Comparison of ENCODE assay signal across 8 cellular contexts in the genomic region with DNA sequence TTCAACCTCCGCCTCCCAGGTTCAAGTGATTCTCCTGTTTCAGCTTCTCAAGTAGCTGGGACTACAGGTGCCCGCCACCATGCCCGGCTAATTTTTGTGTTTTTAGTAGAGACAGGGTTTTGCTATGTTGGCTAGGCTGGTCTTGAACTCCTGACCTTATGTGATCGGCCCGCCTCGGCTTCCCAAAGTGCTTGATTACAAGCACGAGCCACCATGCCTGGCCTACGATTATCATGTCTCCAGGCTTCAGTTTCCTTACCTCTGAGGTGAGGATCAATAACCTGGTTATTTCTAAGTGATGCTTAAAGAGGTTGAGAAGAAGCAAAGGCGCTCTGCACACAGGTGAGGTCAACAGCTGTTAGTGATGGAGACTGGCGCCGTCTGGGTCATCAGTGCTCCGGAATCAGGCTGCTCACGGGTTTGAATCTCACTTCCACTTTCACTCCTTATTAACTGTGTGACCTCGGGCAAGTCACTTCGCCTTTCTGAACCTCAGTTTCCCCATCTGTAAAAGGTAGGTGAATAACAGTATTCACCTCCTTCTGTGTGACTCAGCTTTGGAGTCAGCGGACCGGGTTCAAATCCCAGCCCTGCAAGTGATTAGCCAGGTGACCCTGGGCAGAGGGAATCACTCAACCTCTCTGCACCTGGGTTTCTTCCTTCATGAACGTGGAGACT. TPM values are rescaled to one million over a fixed set of nuclear protein-coding genes. Genes with fewer than 3 reads are reported as not detected.
DNase-seq lines count a peak whose midpoint lies in the region; ATAC-seq, FAIRE-seq and TF ChIP-seq lines count a peak whose summit lies in the region.

No MANE protein-coding gene starts in this region.

- peak; percentile 31 for ATAC-seq in HG03439 (IDR thresholded peaks at IDR 0.05; ENCODE audit: unreplicated experiment)
- no peak for ATAC-seq in K562
- ATAC-seq in GM21367 (IDR thresholded peaks at IDR 0.05; ENCODE audit: unreplicated experiment) = no peak
- no peak for ATAC-seq in omental fat pad (ENCODE audit: low FRiP score)

- in situ Hi-C loops in K562 (cut with MboI) = no loop called here

- H3K4me1 ChIP-seq in K562 (replicated peaks in 1 of 2; ENCODE audit: control insufficient read depth in 2 of 2, insufficient read depth in 2 of 2, low read length in 2 of 2) = peaks cover 21 to 27% of the 10 kb centered on the region in 2 experiments; a peak in 4 of 5 replicates

- H4K20me1 ChIP-seq in K562 (replicated peaks; ENCODE audit: control insufficient read depth, insufficient read depth, low read length) = peaks cover 5% of the 10 kb centered on the region; the same call in 1 of the 2 replicates

- H3K9me3 ChIP-seq in K562 (replicated peaks; ENCODE audit: control insufficient read depth, insufficient read depth, low read depth, low read length) = no peaks in the 10 kb centered on the region

- TF ChIP-seq CTCF in K562 (IDR thresholded peaks at IDR 0.05 in 2 of 3, conservative IDR thresholded peaks at IDR 0.05 in 1 of 3; ENCODE audit: insufficient read depth in 2 of 3, low read depth in 1 of 3, low read length in 3 of 3) (no peak), mesothelial cell of epicardium (IDR thresholded peaks at IDR 0.05; ENCODE audit: unreplicated experiment) (no peak), omental fat pad (IDR thresholded peaks at IDR 0.05) (no peak)

- no peak for DNase-seq in T-helper 1 cell
- DNase-seq in K562 (ENCODE audit: extremely low read depth in 1 of 4, low spot score in 3 of 4) = no peak
- no peak for DNase-seq in mesothelial cell of epicardium (ENCODE audit: low spot score in 2 of 2, unreplicated experiment in 2 of 2)
- DNase-seq in omental fat pad (ENCODE audit: low spot score) = no peak
- DNase-seq in OCI-M1 (lab: John Stamatoyannopoulos, UW) = no peak

- peaks cover 36% of the 10 kb centered on the region for H3K4me1 Mint-ChIP-seq in T-helper 1 cell treated with Interleukin-12 subunit alpha and Interleukin-12 subunit beta and Interleukin-4 antibody, amounts not matched to agents 30 μg/mL and 1 μg/mL, for 36 hours (ENCODE audit: low read depth)
- peaks cover 17% of the 10 kb centered on the region for H3K4me1 Mint-ChIP-seq in mesothelial cell of epicardium

- peak overlapping the region; percentile 77 for H3K27ac ChIP-seq in K562 (ENCODE audit: extremely low read depth, low read depth, low read length)

- intact Hi-C loops in K562 (cut with micrococcal nuclease) = loop anchor here (10.0 kb wide), 1 partner anchor 74 kb away; no protein-coding TSS in a partner anchor

- peak overlapping the region; percentile 72 to 91 for H3K9ac ChIP-seq in K562 (ENCODE audit: insufficient read depth in 1 of 2, low read depth in 2 of 2, low read length in 2 of 2)

- POLR2A ChIA-PET in K562 (lab: Yijun Ruan, JAX) = no interaction called here

- H3K27ac Mint-ChIP-seq in T-helper 1 cell treated with Interleukin-12 subunit alpha and Interleukin-12 subunit beta and Interleukin-4 antibody, amounts not matched to agents 30 μg/mL and 1 μg/mL, for 36 hours = peak overlapping the region; percentile 93
- peak overlapping the region; percentile 77 for H3K27ac Mint-ChIP-seq in mesothelial cell of epicardium

- H3K4me3 Mint-ChIP-seq in T-helper 1 cell treated with Interleukin-12 subunit alpha and Interleukin-12 subunit beta and Interleukin-4 antibody, amounts not matched to agents 30 μg/mL and 1 μg/mL, for 36 hours = peak overlapping the region; percentile 90
- peak overlapping the region; percentile 74 for H3K4me3 Mint-ChIP-seq in mesothelial cell of epicardium

- H3K79me2 ChIP-seq in K562 (ENCODE audit: control insufficient read depth, insufficient read depth, low read length) = peaks cover 41% of the 10 kb centered on the region

- WGBS in K562 (ENCODE audit: insufficient coverage, low coverage, missing lambda C conversion rate) = 68% methylated on average over 18 of the region's 18 CpGs

- TF ChIP-seq POLR2A in K562 (conservative IDR thresholded peaks at IDR 0.05) = no peak

- H3K36me3 ChIP-seq in K562 (ENCODE audit: control insufficient read depth, insufficient read depth, low read length) = 0 out of 3 replicates have a peak, but pooled peaks cover 5% of the 10 kb centered on the region

- FAIRE-seq in K562 (lab: Jason Lieb, UNC) = no peak

- no TSS peak for BruUV-seq in K562 (replicated peaks; lab: Mats Ljungman, UMichigan)

- TF ChIP-seq RAD21 in K562 (CRISPR knock-in tag; conservative IDR thresholded peaks at IDR 0.05 in 1 of 2, IDR thresholded peaks at IDR 0.05 in 1 of 2) = no peak

- CTCF ChIA-PET in K562 (lab: Yijun Ruan, JAX; ENCODE audit: low intra/inter-chr PET ratio) = no interaction called here

- H3K9me3 Mint-ChIP-seq in T-helper 1 cell treated with Interleukin-12 subunit alpha and Interleukin-12 subunit beta and Interleukin-4 antibody, amounts not matched to agents 30 μg/mL and 1 μg/mL, for 36 hours = no peaks in the 10 kb centered on the region
- no peaks in the 10 kb centered on the region for H3K9me3 Mint-ChIP-seq in mesothelial cell of epicardium

- peak overlapping the region; percentile 97 for H2AFZ ChIP-seq in K562 (ENCODE audit: low read depth, low read length)

- TF ChIP-seq EP300 in K562 (IDR thresholded peaks at IDR 0.05; ENCODE audit: low read length) = no peak

- no peaks in the 10 kb centered on the region for H3K27me3 Mint-ChIP-seq in T-helper 1 cell treated with Interleukin-12 subunit alpha and Interleukin-12 subunit beta and Interleukin-4 antibody, amounts not matched to agents 30 μg/mL and 1 μg/mL, for 36 hours (ENCODE audit: low read depth)
- peaks cover 8% of the 10 kb centered on the region for H3K27me3 Mint-ChIP-seq in mesothelial cell of epicardium (ENCODE audit: low read depth)

- H3K36me3 Mint-ChIP-seq in T-helper 1 cell treated with Interleukin-12 subunit alpha and Interleukin-12 subunit beta and Interleukin-4 antibody, amounts not matched to agents 30 μg/mL and 1 μg/mL, for 36 hours (ENCODE audit: low read depth) = peaks cover 13% of the 10 kb centered on the region
- H3K36me3 Mint-ChIP-seq in mesothelial cell of epicardium = no peaks in the 10 kb centered on the region

- peak overlapping the region; percentile 89 for H3K4me2 ChIP-seq in K562 (ENCODE audit: insufficient read depth, low read length)

- no peaks in the 10 kb centered on the region for H3K27me3 ChIP-seq in K562 (ENCODE audit: control insufficient read depth in 2 of 2, insufficient read depth in 2 of 2, low read length in 2 of 2)

- H3K9me1 ChIP-seq in K562 (ENCODE audit: control insufficient read depth, insufficient read depth, low read length) = no peaks in the 10 kb centered on the region

- H3K4me3 ChIP-seq in K562 = peak overlapping the region; percentile 90

TF ChIP-seq in K562, 482 proteins besides CTCF, POLR2A, EP300 and RAD21 (continues in another document):
- TF ChIP-seq ZNF77 (CRISPR knock-in tag; IDR thresholded peaks at IDR 0.05) (no peak), CBX1 (IDR thresholded peaks at IDR 0.05; ENCODE audit: low read depth) (no peak), CAMTA2 (CRISPR knock-in tag; conservative IDR thresholded peaks at IDR 0.05) (no peak)
- TF ChIP-seq, protein P1, sequence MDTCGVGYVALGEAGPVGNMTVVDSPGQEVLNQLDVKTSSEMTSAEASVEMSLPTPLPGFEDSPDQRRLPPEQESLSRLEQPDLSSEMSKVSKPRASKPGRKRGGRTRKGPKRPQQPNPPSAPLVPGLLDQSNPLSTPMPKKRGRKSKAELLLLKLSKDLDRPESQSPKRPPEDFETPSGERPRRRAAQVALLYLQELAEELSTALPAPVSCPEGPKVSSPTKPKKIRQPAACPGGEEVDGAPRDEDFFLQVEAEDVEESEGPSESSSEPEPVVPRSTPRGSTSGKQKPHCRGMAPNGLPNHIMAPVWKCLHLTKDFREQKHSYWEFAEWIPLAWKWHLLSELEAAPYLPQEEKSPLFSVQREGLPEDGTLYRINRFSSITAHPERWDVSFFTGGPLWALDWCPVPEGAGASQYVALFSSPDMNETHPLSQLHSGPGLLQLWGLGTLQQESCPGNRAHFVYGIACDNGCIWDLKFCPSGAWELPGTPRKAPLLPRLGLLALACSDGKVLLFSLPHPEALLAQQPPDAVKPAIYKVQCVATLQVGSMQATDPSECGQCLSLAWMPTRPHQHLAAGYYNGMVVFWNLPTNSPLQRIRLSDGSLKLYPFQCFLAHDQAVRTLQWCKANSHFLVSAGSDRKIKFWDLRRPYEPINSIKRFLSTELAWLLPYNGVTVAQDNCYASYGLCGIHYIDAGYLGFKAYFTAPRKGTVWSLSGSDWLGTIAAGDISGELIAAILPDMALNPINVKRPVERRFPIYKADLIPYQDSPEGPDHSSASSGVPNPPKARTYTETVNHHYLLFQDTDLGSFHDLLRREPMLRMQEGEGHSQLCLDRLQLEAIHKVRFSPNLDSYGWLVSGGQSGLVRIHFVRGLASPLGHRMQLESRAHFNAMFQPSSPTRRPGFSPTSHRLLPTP (IDR thresholded peaks at IDR 0.05; ENCODE audit: borderline replicate concordance, extremely low read depth, insufficient read length) = peak; percentile 49
- TF ChIP-seq, protein P2, sequence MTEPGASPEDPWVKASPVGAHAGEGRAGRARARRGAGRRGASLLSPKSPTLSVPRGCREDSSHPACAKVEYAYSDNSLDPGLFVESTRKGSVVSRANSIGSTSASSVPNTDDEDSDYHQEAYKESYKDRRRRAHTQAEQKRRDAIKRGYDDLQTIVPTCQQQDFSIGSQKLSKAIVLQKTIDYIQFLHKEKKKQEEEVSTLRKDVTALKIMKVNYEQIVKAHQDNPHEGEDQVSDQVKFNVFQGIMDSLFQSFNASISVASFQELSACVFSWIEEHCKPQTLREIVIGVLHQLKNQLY (CRISPR knock-in tag; conservative IDR thresholded peaks at IDR 0.05) = no peak

RNA-seq across cellular contexts. Expression of a gene that starts 0.7 kb away (rescaled TPM):
- total RNA-seq in K562 (2011; cell fraction: chromatin; rRNA removed; ENCODE audit: low replicate concordance) = 141 and 264 TPM in 2 replicates
- 136 and 143 TPM in 2 replicates for total RNA-seq in K562 (2011; cell fraction: nucleolus; rRNA removed)
- 122 and 132 TPM in 2 replicates for total RNA-seq in K562 (2011; cell fraction: nucleoplasm; rRNA removed)
- total RNA-seq in K562 (2014; rRNA removed) (12.5 and 15.7 TPM in 2 replicates), K562 (2014; rRNA removed; fragmentation: Illumina TruSeq; extraction: Trizol) (9.5 and 10.0 TPM in 2 replicates), K562 (2015; rRNA removed; fragmentation: Illumina TruSeq; extraction: Trizol) (7.4 and 8.8 TPM in 2 replicates), K562 (2021) (39.9 and 41.6 TPM in 2 replicates), mesothelial cell of epicardium (65.2 to 69.4 TPM (median 66.9 TPM) in 3 replicates), omental fat pad (10 to 100 TPM; 21.8 to 53.2 (median 36.3) TPM)
- polyA plus RNA-seq in K562 (2011; rRNA removed) (9.9 and 13.8 TPM in 2 replicates), K562 (2014; fragmentation: Illumina TruSeq; extraction: Trizol) (27.2 and 27.9 TPM in 2 replicates), K562 (2014; fragmentation: Nextera tagmentation; extraction: Ambion mirVana) (1 to 10 TPM; 3.9 to 4.4 TPM), K562 (2014; rRNA removed) (14.2 and 15.6 TPM in 2 replicates)
- 13.3 and 15.4 TPM in 2 replicates for polyA plus RNA-seq in K562 (2011; cell fraction: cytosol; rRNA removed)
- polyA plus RNA-seq in K562 (2011; cell fraction: nucleus; rRNA removed) = 35.3 and 52.6 TPM in 2 replicates
- 32.3 and 37.8 TPM in 2 replicates for polyA plus RNA-seq in K562 (2012)
- 35.0 and 39.8 TPM in 2 replicates for polyA minus RNA-seq in K562 (2011; rRNA and poly(A)+ RNA removed)
- polyA minus RNA-seq in K562 (2011; cell fraction: cytosol; rRNA and poly(A)+ RNA removed) = 36.8 and 44.5 TPM in 2 replicates
- polyA minus RNA-seq in K562 (2011; cell fraction: nucleus; rRNA and poly(A)+ RNA removed) = 28.7 and 39.2 TPM in 2 replicates
